Comparison of ENCODE assay signal across 8 cellular contexts in the genomic region with DNA sequence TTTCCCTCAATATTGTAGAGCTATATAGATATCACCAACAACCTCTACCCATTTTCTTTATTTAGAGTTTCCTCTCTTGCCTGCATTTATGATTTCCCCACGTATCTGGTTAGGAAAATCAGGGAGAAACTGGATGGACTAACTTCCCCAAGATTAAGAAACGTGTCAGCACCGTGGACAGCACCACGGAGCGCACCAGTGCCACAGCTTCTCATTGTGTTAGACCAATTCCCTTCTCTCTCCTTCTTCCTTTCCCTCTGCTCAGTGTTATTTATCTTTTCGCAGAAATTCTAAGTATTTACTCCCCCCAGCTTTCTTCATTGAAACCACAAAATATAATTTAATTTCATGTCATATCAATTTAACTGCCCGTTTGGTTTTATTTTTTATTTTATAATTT.
DNase-seq lines count a peak whose midpoint lies in the region; ATAC-seq, FAIRE-seq and TF ChIP-seq lines count a peak whose summit lies in the region.

No MANE protein-coding gene starts in this region.

- H3K36me3 Mint-ChIP-seq in T-helper 2 cell treated with Interferon-gamma antibody and Interleukin-4, amounts not matched to agents 5 μg/mL and 100 μg/mL, for 36 hours (ENCODE audit: low read depth), result no peaks in the 10 kb centered on the region

- no peak for ATAC-seq in GM21390 (IDR thresholded peaks at IDR 0.05; ENCODE audit: unreplicated experiment)

- peak; percentile 43 for FAIRE-seq in bronchial epithelial cell (lab: Jason Lieb, UNC)

- TF ChIP-seq POLR2A in Peyer's patch (IDR thresholded peaks at IDR 0.05), result no peak

- H3K4me1 ChIP-seq in Peyer's patch, result no peaks in the 10 kb centered on the region

- H3K27ac Mint-ChIP-seq in T-helper 2 cell treated with Interferon-gamma antibody and Interleukin-4, amounts not matched to agents 5 μg/mL and 100 μg/mL, for 36 hours, result no peak overlapping the region

- H3K27me3 ChIP-seq in bronchial epithelial cell (ENCODE audit: control insufficient read depth, insufficient read depth, low read length) (no peaks in the 10 kb centered on the region), Peyer's patch (no peaks in the 10 kb centered on the region)

- no peak overlapping the region for H3K4me3 Mint-ChIP-seq in T-helper 2 cell treated with Interferon-gamma antibody and Interleukin-4, amounts not matched to agents 5 μg/mL and 100 μg/mL, for 36 hours

- TF ChIP-seq CTCF in bronchial epithelial cell (IDR thresholded peaks at IDR 0.05; ENCODE audit: insufficient read depth, low read length, severe bottlenecking) (no peak), Peyer's patch (IDR thresholded peaks at IDR 0.05) (no peak)

- H3K9me3 Mint-ChIP-seq in T-helper 2 cell treated with Interferon-gamma antibody and Interleukin-4, amounts not matched to agents 5 μg/mL and 100 μg/mL, for 36 hours, result no peaks in the 10 kb centered on the region

- no peak overlapping the region for H3K27ac ChIP-seq in Peyer's patch

- no peaks in the 10 kb centered on the region for H3K4me1 Mint-ChIP-seq in T-helper 2 cell treated with Interferon-gamma antibody and Interleukin-4, amounts not matched to agents 5 μg/mL and 100 μg/mL, for 36 hours (ENCODE audit: low read depth)

- H3K9me3 ChIP-seq in Peyer's patch, result no peaks in the 10 kb centered on the region

- no peak overlapping the region for H3K4me3 ChIP-seq in Jurkat, Clone E6-1 (ENCODE audit: low read length)
- H3K4me3 ChIP-seq in bronchial epithelial cell (ENCODE audit: low read depth, low read length), result no peak overlapping the region
- H3K4me3 ChIP-seq in Peyer's patch, result no peak overlapping the region

- H3K36me3 ChIP-seq in bronchial epithelial cell (ENCODE audit: control insufficient read depth, insufficient read depth, low read length), result no peaks in the 10 kb centered on the region
- no peaks in the 10 kb centered on the region for H3K36me3 ChIP-seq in Peyer's patch

- no peaks in the 10 kb centered on the region for H3K27me3 Mint-ChIP-seq in T-helper 2 cell treated with Interferon-gamma antibody and Interleukin-4, amounts not matched to agents 5 μg/mL and 100 μg/mL, for 36 hours (ENCODE audit: low read depth)

- peak; percentile 30 for DNase-seq in CD1c-positive myeloid dendritic cell (ENCODE audit: extremely low spot score)
- peak; percentile 4 for DNase-seq in Jurkat, Clone E6-1 (ENCODE audit: low read depth, low spot score)
- peak; percentile 43 for DNase-seq in bronchial epithelial cell (ENCODE audit: low read depth)
- DNase-seq in left kidney (ENCODE audit: low read depth, low spot score), result peak; percentile 87
- no peak for DNase-seq in T-helper 2 cell treated with Interferon-gamma antibody and Interleukin-4, amounts not matched to agents 5 μg/mL and 100 μg/mL, for 36 hours (ENCODE audit: low spot score)
- no peak for DNase-seq in NCI-H1930 (lab: John Stamatoyannopoulos, UW)
- no peak for DNase-seq in Peyer's patch

Comparison
In these comparisons a context has a peak if more than half of its experiments do, and no peak if none do; other contexts are left out.
1. DNase-seq: peak in CD1c-positive myeloid dendritic cell (single experiment), Jurkat, Clone E6-1 (single experiment), bronchial epithelial cell (single experiment) and left kidney (single experiment); none in T-helper 2 cell treated with Interferon-gamma antibody and Interleukin-4, amounts not matched to agents 5 μg/mL and 100 μg/mL, for 36 hours (single experiment), NCI-H1930 (0 of 2) and Peyer's patch (0 of 3).